1 cellular context compared by ENCODE assay signal in the genomic region with DNA sequence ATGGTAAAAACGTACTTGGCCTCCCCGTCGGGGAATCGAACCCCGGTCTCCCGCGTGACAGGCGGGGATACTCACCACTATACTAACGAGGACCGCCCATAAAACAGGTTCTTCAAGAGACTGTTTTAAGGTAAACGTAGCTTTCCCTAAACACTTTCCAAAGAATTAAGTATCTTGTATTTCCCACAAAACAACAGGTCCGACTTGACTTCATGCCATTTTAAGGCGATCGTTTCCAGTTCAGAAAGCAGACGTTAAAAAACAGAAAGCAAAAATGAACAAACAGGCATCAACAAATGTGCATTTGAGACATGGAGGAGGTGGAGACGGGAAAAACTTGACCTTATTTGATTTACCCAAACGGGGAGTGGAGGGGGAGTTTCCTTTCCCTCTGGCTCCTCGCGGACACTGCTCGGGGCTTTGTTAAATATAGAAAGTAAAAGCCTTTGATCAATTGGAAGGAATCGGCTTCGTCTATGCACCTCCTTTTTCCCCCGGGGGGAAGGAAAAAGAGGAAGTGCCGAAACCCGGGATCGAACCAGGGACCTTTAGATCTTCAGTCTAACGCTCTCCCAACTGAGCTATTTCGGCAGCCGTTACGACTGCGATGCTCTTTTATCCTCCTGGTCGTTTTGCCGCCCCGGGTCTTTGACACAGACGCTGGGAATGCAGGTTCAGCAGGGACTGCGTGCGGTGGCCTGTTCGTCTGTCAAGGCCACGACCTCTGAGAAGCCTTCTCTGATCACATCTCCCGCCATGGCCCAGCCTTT.
TF ChIP-seq lines count a peak whose summit lies in the region.

No MANE protein-coding gene starts in this region.

TF ChIP-seq in K562, 482 proteins besides CTCF, POLR2A, EP300 and RAD21 (continued from another document and continues in another):
- TF ChIP-seq ZFX (CRISPR knock-in tag; IDR thresholded peaks at IDR 0.05) (peak; percentile 41; the same call in 1 of the 2 replicates), MEF2D (tag; conservative IDR thresholded peaks at IDR 0.05; ENCODE audit: low read depth) (no peak; the same call in 1 of the 2 replicates), ZNF780A (CRISPR knock-in tag; IDR thresholded peaks at IDR 0.05) (no peak), SNRNP70 (optimal IDR thresholded peaks at IDR 0.05; ENCODE audit: low read depth, low read length) (no peak), NFATC3 (IDR thresholded peaks at IDR 0.05) (no peak; the same call in 1 of the 2 replicates), TGIF2 (CRISPR knock-in tag; IDR thresholded peaks at IDR 0.05) (no peak), FOXK1 (CRISPR knock-in tag; IDR thresholded peaks at IDR 0.05; ENCODE audit: borderline replicate concordance) (no peak), CTBP1 (IDR thresholded peaks at IDR 0.05; ENCODE audit: borderline replicate concordance) (peak; percentile 34; the same call in 1 of the 2 replicates), SIN3B (IDR thresholded peaks at IDR 0.05; ENCODE audit: low read depth) (no peak), HIVEP1 (CRISPR knock-in tag; IDR thresholded peaks at IDR 0.05) (no peak), L3MBTL2 (IDR thresholded peaks at IDR 0.05) (peak; percentile 12), NEUROD1 (IDR thresholded peaks at IDR 0.05; ENCODE audit: borderline replicate concordance, low read depth, low read length, partially characterized antibody) (no peak), NR2C2 (CRISPR knock-in tag; IDR thresholded peaks at IDR 0.05) (peak; percentile 80), NR2C2 (tag; IDR thresholded peaks at IDR 0.05) (peak; percentile 61), CCAR2 (IDR thresholded peaks at IDR 0.05; ENCODE audit: low read depth, low read length) (no peak), FOXJ2 (tag; IDR thresholded peaks at IDR 0.05) (no peak), MCM5 (IDR thresholded peaks at IDR 0.05; ENCODE audit: low read depth) (no peak), HDAC3 (IDR thresholded peaks at IDR 0.05; ENCODE audit: borderline replicate concordance, partially characterized antibody) (peak; percentile 46), PURB (CRISPR knock-in tag; IDR thresholded peaks at IDR 0.05; ENCODE audit: low read depth) (no peak), U2AF1 (optimal IDR thresholded peaks at IDR 0.05; ENCODE audit: low read depth, low read length) (no peak), PYGO2 (tag; IDR thresholded peaks at IDR 0.05) (no peak), MECOM (CRISPR knock-in tag; IDR thresholded peaks at IDR 0.05) (no peak), ZNF445 (CRISPR knock-in tag; IDR thresholded peaks at IDR 0.05; ENCODE audit: low read depth) (no peak), GABPB2 (CRISPR knock-in tag; conservative IDR thresholded peaks at IDR 0.05) (no peak), ZNF175 (CRISPR knock-in tag; IDR thresholded peaks at IDR 0.05; ENCODE audit: low read depth) (no peak), SRSF3 (IDR thresholded peaks at IDR 0.05; ENCODE audit: insufficient read depth, low read length) (no peak), SP2 (IDR thresholded peaks at IDR 0.05; ENCODE audit: extremely low read depth, low read depth, low read length, poor library complexity, severe bottlenecking) (no peak), EP400 (IDR thresholded peaks at IDR 0.05) (peak; percentile 43; the same call in 1 of the 2 replicates), ZNF384 (IDR thresholded peaks at IDR 0.05; ENCODE audit: low read depth, low read length) (no peak; the same call in 1 of the 2 replicates), HDAC6 (IDR thresholded peaks at IDR 0.05; ENCODE audit: low read depth, low read length) (no peak), POLR2H (tag; IDR thresholded peaks at IDR 0.05; ENCODE audit: low read depth) (peak; percentile 100), NFRKB (IDR thresholded peaks at IDR 0.05; ENCODE audit: low read depth) (no peak), ZNF785 (CRISPR knock-in tag; IDR thresholded peaks at IDR 0.05) (no peak), NFXL1 (CRISPR knock-in tag; IDR thresholded peaks at IDR 0.05) (no peak), ZNF212 (CRISPR knock-in tag; IDR thresholded peaks at IDR 0.05) (no peak), ARID2 (IDR thresholded peaks at IDR 0.05) (no peak), TAF15 (IDR thresholded peaks at IDR 0.05; ENCODE audit: low read depth, low read length) (no peak), NR2C1 (IDR thresholded peaks at IDR 0.05) (peak; percentile 8; the same call in 1 of the 2 replicates), NR2C1 (tag; IDR thresholded peaks at IDR 0.05) (peak; percentile 20; the same call in 1 of the 2 replicates), SREBF1 (IDR thresholded peaks at IDR 0.05; ENCODE audit: borderline replicate concordance, low read depth, low read length) (peak; percentile 40; the same call in 1 of the 2 replicates), ELF1 (tag; IDR thresholded peaks at IDR 0.05) (0 out of 2 replicates have a peak, but pooled peaks have one; percentile 54), ZBTB8A (IDR thresholded peaks at IDR 0.05; ENCODE audit: partially characterized antibody) (peak; percentile 90), BCOR (IDR thresholded peaks at IDR 0.05) (no peak; the same call in 1 of the 2 replicates), RBM15 (IDR thresholded peaks at IDR 0.05; ENCODE audit: insufficient read depth, low read length) (no peak), EGR1 (conservative IDR thresholded peaks at IDR 0.05) (no peak), ZNF644 (tag; IDR thresholded peaks at IDR 0.05; ENCODE audit: low read depth) (no peak), ZNF165 (CRISPR knock-in tag; IDR thresholded peaks at IDR 0.05; ENCODE audit: borderline replicate concordance) (no peak)
- TF ChIP-seq, protein P1, sequence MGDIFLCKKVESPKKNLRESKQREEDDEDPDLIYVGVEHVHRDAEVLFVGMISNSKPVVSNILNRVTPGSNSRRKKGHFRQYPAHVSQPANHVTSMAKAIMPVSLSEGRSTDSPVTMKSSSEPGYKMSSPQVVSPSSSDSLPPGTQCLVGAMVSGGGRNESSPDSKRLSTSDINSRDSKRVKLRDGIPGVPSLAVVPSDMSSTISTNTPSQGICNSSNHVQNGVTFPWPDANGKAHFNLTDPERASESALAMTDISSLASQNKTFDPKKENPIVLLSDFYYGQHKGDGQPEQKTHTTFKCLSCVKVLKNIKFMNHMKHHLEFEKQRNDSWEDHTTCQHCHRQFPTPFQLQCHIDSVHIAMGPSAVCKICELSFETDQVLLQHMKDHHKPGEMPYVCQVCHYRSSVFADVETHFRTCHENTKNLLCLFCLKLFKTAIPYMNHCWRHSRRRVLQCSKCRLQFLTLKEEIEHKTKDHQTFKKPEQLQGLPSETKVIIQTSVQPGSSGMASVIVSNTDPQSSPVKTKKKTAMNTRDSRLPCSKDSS (IDR thresholded peaks at IDR 0.05; ENCODE audit: low read depth, partially characterized antibody): no peak
- TF ChIP-seq, protein P2, sequence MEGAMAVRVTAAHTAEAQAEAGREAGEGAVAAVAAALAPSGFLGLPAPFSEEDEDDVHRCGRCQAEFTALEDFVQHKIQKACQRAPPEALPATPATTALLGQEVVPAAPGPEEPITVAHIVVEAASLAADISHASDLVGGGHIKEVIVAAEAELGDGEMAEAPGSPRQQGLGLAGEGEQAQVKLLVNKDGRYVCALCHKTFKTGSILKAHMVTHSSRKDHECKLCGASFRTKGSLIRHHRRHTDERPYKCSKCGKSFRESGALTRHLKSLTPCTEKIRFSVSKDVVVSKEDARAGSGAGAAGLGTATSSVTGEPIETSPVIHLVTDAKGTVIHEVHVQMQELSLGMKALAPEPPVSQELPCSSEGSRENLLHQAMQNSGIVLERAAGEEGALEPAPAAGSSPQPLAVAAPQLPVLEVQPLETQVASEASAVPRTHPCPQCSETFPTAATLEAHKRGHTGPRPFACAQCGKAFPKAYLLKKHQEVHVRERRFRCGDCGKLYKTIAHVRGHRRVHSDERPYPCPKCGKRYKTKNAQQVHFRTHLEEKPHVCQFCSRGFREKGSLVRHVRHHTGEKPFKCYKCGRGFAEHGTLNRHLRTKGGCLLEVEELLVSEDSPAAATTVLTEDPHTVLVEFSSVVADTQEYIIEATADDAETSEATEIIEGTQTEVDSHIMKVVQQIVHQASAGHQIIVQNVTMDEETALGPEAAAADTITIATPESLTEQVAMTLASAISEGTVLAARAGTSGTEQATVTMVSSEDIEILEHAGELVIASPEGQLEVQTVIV (CRISPR knock-in tag; IDR thresholded peaks at IDR 0.05; ENCODE audit: borderline replicate concordance): no peak
- TF ChIP-seq, protein P3, sequence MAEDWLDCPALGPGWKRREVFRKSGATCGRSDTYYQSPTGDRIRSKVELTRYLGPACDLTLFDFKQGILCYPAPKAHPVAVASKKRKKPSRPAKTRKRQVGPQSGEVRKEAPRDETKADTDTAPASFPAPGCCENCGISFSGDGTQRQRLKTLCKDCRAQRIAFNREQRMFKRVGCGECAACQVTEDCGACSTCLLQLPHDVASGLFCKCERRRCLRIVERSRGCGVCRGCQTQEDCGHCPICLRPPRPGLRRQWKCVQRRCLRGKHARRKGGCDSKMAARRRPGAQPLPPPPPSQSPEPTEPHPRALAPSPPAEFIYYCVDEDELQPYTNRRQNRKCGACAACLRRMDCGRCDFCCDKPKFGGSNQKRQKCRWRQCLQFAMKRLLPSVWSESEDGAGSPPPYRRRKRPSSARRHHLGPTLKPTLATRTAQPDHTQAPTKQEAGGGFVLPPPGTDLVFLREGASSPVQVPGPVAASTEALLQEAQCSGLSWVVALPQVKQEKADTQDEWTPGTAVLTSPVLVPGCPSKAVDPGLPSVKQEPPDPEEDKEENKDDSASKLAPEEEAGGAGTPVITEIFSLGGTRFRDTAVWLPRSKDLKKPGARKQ (CRISPR knock-in tag; IDR thresholded peaks at IDR 0.05): no peak; the same call in 1 of the 2 replicates
- TF ChIP-seq, protein P4, sequence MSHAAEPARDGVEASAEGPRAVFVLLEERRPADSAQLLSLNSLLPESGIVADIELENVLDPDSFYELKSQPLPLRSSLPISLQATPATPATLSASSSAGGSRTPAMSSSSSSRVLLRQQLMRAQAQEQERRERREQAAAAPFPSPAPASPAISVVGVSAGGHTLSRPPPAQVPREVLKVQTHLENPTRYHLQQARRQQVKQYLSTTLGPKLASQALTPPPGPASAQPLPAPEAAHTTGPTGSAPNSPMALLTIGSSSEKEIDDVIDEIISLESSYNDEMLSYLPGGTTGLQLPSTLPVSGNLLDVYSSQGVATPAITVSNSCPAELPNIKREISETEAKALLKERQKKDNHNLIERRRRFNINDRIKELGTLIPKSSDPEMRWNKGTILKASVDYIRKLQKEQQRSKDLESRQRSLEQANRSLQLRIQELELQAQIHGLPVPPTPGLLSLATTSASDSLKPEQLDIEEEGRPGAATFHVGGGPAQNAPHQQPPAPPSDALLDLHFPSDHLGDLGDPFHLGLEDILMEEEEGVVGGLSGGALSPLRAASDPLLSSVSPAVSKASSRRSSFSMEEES (CRISPR knock-in tag; IDR thresholded peaks at IDR 0.05): 0 out of 2 replicates have a peak, but pooled peaks have one; percentile 2
- TF ChIP-seq, protein P5, sequence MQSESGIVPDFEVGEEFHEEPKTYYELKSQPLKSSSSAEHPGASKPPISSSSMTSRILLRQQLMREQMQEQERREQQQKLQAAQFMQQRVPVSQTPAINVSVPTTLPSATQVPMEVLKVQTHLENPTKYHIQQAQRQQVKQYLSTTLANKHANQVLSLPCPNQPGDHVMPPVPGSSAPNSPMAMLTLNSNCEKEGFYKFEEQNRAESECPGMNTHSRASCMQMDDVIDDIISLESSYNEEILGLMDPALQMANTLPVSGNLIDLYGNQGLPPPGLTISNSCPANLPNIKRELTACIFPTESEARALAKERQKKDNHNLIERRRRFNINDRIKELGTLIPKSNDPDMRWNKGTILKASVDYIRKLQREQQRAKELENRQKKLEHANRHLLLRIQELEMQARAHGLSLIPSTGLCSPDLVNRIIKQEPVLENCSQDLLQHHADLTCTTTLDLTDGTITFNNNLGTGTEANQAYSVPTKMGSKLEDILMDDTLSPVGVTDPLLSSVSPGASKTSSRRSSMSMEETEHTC (IDR thresholded peaks at IDR 0.05): no peak
- TF ChIP-seq, protein P6, sequence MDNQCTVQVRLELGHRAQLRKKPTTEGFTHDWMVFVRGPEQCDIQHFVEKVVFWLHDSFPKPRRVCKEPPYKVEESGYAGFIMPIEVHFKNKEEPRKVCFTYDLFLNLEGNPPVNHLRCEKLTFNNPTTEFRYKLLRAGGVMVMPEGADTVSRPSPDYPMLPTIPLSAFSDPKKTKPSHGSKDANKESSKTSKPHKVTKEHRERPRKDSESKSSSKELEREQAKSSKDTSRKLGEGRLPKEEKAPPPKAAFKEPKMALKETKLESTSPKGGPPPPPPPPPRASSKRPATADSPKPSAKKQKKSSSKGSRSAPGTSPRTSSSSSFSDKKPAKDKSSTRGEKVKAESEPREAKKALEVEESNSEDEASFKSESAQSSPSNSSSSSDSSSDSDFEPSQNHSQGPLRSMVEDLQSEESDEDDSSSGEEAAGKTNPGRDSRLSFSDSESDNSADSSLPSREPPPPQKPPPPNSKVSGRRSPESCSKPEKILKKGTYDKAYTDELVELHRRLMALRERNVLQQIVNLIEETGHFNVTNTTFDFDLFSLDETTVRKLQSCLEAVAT (IDR thresholded peaks at IDR 0.05): no peak
- TF ChIP-seq, protein P7, sequence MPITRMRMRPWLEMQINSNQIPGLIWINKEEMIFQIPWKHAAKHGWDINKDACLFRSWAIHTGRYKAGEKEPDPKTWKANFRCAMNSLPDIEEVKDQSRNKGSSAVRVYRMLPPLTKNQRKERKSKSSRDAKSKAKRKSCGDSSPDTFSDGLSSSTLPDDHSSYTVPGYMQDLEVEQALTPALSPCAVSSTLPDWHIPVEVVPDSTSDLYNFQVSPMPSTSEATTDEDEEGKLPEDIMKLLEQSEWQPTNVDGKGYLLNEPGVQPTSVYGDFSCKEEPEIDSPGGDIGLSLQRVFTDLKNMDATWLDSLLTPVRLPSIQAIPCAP (CRISPR knock-in tag; IDR thresholded peaks at IDR 0.05; ENCODE audit: borderline replicate concordance): no peak
